ENCODE assay signal across 22 cellular contexts in genomic region chr12:14279845-14280244, GRCh38.
DNase-seq lines count a peak whose midpoint lies in the region; ATAC-seq and TF ChIP-seq lines count a peak whose summit lies in the region.
"Had no signal": no experiment of that assay in that cellular context is flagged by ENCODE, and none has a peak within 500 bp of the region (broad histone marks: within the 10 kb centered on the region; RNA-seq: fewer than 3 reads in every experiment).

No MANE protein-coding gene starts in this region.

- no peak overlapping the region for H3K27ac Mint-ChIP-seq in activated T-cell treated with anti-CD3 and anti-CD28 coated beads, Interleukin-2, amount 50 U/mL, for 72 hours
- no peak overlapping the region for H3K27ac Mint-ChIP-seq in activated naive CD8-positive, alpha-beta T cell treated with anti-CD3 and anti-CD28 coated beads for 36 hours
- H3K27ac Mint-ChIP-seq in stimulated activated memory B cell treated with anti-CD40 and anti-IgM and Interleukin-4, amounts not matched to agents 10 μg/mL and 1 μg/mL and 100 μg/mL, for 72 hours, result peak overlapping the region; percentile 100
- H3K27ac Mint-ChIP-seq: CD4-positive, alpha-beta T cell; GM23338 had no signal

- peak; percentile 37 to 62 for ATAC-seq in activated T-cell treated with anti-CD3 and anti-CD28 coated beads, Interleukin-2, amount 50 U/mL, for 4 hours
- ATAC-seq in activated T-cell treated with anti-CD3 and anti-CD28 coated beads, Interleukin-2, amount 50 U/mL, for 72 hours (replicated peaks in 1 of 2), result no peak
- ATAC-seq in stimulated activated memory B cell treated with anti-CD40 and anti-IgM and Interleukin-4, amounts not matched to agents 10 μg/mL and 1 μg/mL and 100 μg/mL, for 72 hours, result no peak
- ATAC-seq in GM21367 (IDR thresholded peaks at IDR 0.05; ENCODE audit: unreplicated experiment), result no peak
- ATAC-seq in heart right ventricle, result no peak
- ATAC-seq: GM23338, K562, PC-3 had no signal

- no peak overlapping the region for H3K4me3 Mint-ChIP-seq in activated T-cell treated with anti-CD3 and anti-CD28 coated beads, Interleukin-2, amount 50 U/mL, for 4 hours
- no peak overlapping the region for H3K4me3 Mint-ChIP-seq in activated T-cell treated with anti-CD3 and anti-CD28 coated beads, Interleukin-2, amount 50 U/mL, for 72 hours
- no peak overlapping the region for H3K4me3 Mint-ChIP-seq in activated naive CD8-positive, alpha-beta T cell treated with anti-CD3 and anti-CD28 coated beads for 36 hours
- H3K4me3 Mint-ChIP-seq in stimulated activated memory B cell treated with anti-CD40 and anti-IgM and Interleukin-4, amounts not matched to agents 10 μg/mL and 1 μg/mL and 100 μg/mL, for 72 hours, result no peak overlapping the region
- H3K4me3 Mint-ChIP-seq: CD4-positive, alpha-beta T cell; GM23338 had no signal

- H3K9ac ChIP-seq in Karpas-422 (ENCODE audit: low read length), result no peak overlapping the region

- H3K27ac ChIP-seq in Karpas-422 (ENCODE audit: low read length) (0 out of 2 replicates have a peak overlapping the region, but pooled peaks have one; percentile 31), heart right ventricle (no peak overlapping the region)
- H3K27ac ChIP-seq: RWPE1 had no signal

- 86 to 91% methylated on average over 6 of the region's 6 CpGs for WGBS in heart right ventricle, 2 donors

- TF ChIP-seq CTCF in heart right ventricle (IDR thresholded peaks at IDR 0.05), result no peak

- H3K4me1 Mint-ChIP-seq in activated T-cell treated with anti-CD3 and anti-CD28 coated beads, Interleukin-2, amount 50 U/mL, for 4 hours (ENCODE audit: low read depth), result peaks cover 18% of the 10 kb centered on the region
- peaks cover 16% of the 10 kb centered on the region for H3K4me1 Mint-ChIP-seq in activated T-cell treated with anti-CD3 and anti-CD28 coated beads, Interleukin-2, amount 50 U/mL, for 72 hours (ENCODE audit: low read depth)
- peaks cover 8% of the 10 kb centered on the region for H3K4me1 Mint-ChIP-seq in activated naive CD8-positive, alpha-beta T cell treated with anti-CD3 and anti-CD28 coated beads for 36 hours
- H3K4me1 Mint-ChIP-seq in stimulated activated memory B cell treated with anti-CD40 and anti-IgM and Interleukin-4, amounts not matched to agents 10 μg/mL and 1 μg/mL and 100 μg/mL, for 72 hours, result peaks cover 59% of the 10 kb centered on the region

- no peak overlapping the region for H3K4me2 ChIP-seq in Karpas-422 (ENCODE audit: low read depth, low read length, poor library complexity, severe bottlenecking)
- H3K4me2 ChIP-seq: GM23338 had no signal

- no peaks in the 10 kb centered on the region for H3K27me3 ChIP-seq in Karpas-422 (ENCODE audit: low read length)
- no peaks in the 10 kb centered on the region for H3K27me3 ChIP-seq in heart right ventricle

- H3K36me3 ChIP-seq in Karpas-422 (ENCODE audit: insufficient read depth, low read length) (no peaks in the 10 kb centered on the region; the same call in 1 of the 2 replicates), heart right ventricle (no peaks in the 10 kb centered on the region)

- H3K27me3 Mint-ChIP-seq in activated T-cell treated with anti-CD3 and anti-CD28 coated beads, Interleukin-2, amount 50 U/mL, for 4 hours (ENCODE audit: low read depth), result no peaks in the 10 kb centered on the region
- H3K27me3 Mint-ChIP-seq in activated T-cell treated with anti-CD3 and anti-CD28 coated beads, Interleukin-2, amount 50 U/mL, for 72 hours (ENCODE audit: low read depth), result no peaks in the 10 kb centered on the region
- no peaks in the 10 kb centered on the region for H3K27me3 Mint-ChIP-seq in activated naive CD8-positive, alpha-beta T cell treated with anti-CD3 and anti-CD28 coated beads for 36 hours
- no peaks in the 10 kb centered on the region for H3K27me3 Mint-ChIP-seq in stimulated activated memory B cell treated with anti-CD40 and anti-IgM and Interleukin-4, amounts not matched to agents 10 μg/mL and 1 μg/mL and 100 μg/mL, for 72 hours
- H3K27me3 Mint-ChIP-seq: CD4-positive, alpha-beta T cell had no signal

- H3K9me2 ChIP-seq in Karpas-422 (replicated peaks; ENCODE audit: insufficient read depth, low read length), result no peaks in the 10 kb centered on the region

- H3K4me3 ChIP-seq in Karpas-422 (ENCODE audit: low read length) (no peak overlapping the region), heart right ventricle (no peak overlapping the region)
- H3K4me3 ChIP-seq: GM23338, K562 had no signal

- H2AFZ ChIP-seq in Karpas-422 (ENCODE audit: low read length), result no peak overlapping the region
- H2AFZ ChIP-seq: GM23338 had no signal

- peaks cover 6% of the 10 kb centered on the region for H3K9me3 Mint-ChIP-seq in activated T-cell treated with anti-CD3 and anti-CD28 coated beads, Interleukin-2, amount 50 U/mL, for 4 hours
- peaks cover 3 to 8% of the 10 kb centered on the region in 2 donors for H3K9me3 Mint-ChIP-seq in activated T-cell treated with anti-CD3 and anti-CD28 coated beads, Interleukin-2, amount 50 U/mL, for 72 hours
- H3K9me3 Mint-ChIP-seq in activated naive CD8-positive, alpha-beta T cell treated with anti-CD3 and anti-CD28 coated beads for 36 hours, result peaks cover 10% of the 10 kb centered on the region
- peaks cover 15% of the 10 kb centered on the region for H3K9me3 Mint-ChIP-seq in stimulated activated memory B cell treated with anti-CD40 and anti-IgM and Interleukin-4, amounts not matched to agents 10 μg/mL and 1 μg/mL and 100 μg/mL, for 72 hours

- peaks cover 6% of the 10 kb centered on the region; the same call in 1 of the 2 replicates for H3K9me3 ChIP-seq in Karpas-422 (ENCODE audit: low read length)
- H3K9me3 ChIP-seq in heart right ventricle, result peaks cover 0 to 6% (median 0%) of the 10 kb centered on the region in 11 donors

- H3K79me2 ChIP-seq in Karpas-422 (ENCODE audit: low read length), result no peaks in the 10 kb centered on the region

- H3K4me1 ChIP-seq in Karpas-422 (ENCODE audit: low read length), result peaks cover 40% of the 10 kb centered on the region
- H3K4me1 ChIP-seq in heart right ventricle, result peaks cover 0 to 16% (median 0%) of the 10 kb centered on the region in 9 donors

- no peak for DNase-seq in activated T-cell treated with anti-CD3 and anti-CD28 coated beads, Interleukin-2, amount 50 U/mL, for 4 hours
- DNase-seq in activated T-cell treated with anti-CD3 and anti-CD28 coated beads, Interleukin-2, amount 50 U/mL, for 72 hours, result no peak
- DNase-seq in Karpas-422 (no peak), COLO668 (lab: John Stamatoyannopoulos, UW; ENCODE audit: unreplicated experiment) (no peak), heart right ventricle (no peak)
- DNase-seq in activated naive CD8-positive, alpha-beta T cell treated with anti-CD3 and anti-CD28 coated beads for 36 hours, result peak; percentile 12
- DNase-seq: CD4-positive, alpha-beta T cell; DMS153; GDM1; HCEC 1CT; NCI-H1105; NCI-H2081; NCI-H2171 treated with DMSO at 0.1 percent for 48 hours; NCI-H748 treated with DMSO at 0.1 percent for 48 hours; NK-92 treated with Interleukin-12 subunit alpha and Interleukin-12 subunit beta, amount 100 ng/mL, for 24 hours; PC-3; SIG-M5 had no signal

- intact Hi-C loops in heart right ventricle (cut with DNase I), result no loop called here

- peaks cover 3% of the 10 kb centered on the region for H3K36me3 Mint-ChIP-seq in activated T-cell treated with anti-CD3 and anti-CD28 coated beads, Interleukin-2, amount 50 U/mL, for 4 hours (ENCODE audit: insufficient read depth)
- peaks cover 6 to 10% of the 10 kb centered on the region in 2 donors for H3K36me3 Mint-ChIP-seq in activated T-cell treated with anti-CD3 and anti-CD28 coated beads, Interleukin-2, amount 50 U/mL, for 72 hours (ENCODE audit: insufficient read depth in 2 of 2)
- peaks cover 4% of the 10 kb centered on the region for H3K36me3 Mint-ChIP-seq in activated naive CD8-positive, alpha-beta T cell treated with anti-CD3 and anti-CD28 coated beads for 36 hours
- H3K36me3 Mint-ChIP-seq in stimulated activated memory B cell treated with anti-CD40 and anti-IgM and Interleukin-4, amounts not matched to agents 10 μg/mL and 1 μg/mL and 100 μg/mL, for 72 hours, result peaks cover 40% of the 10 kb centered on the region

- no peaks in the 10 kb centered on the region for H4K20me1 ChIP-seq in Karpas-422 (ENCODE audit: insufficient read depth, low read depth, low read length)

Comparison
In these comparisons a context has a peak if more than half of its experiments do, and no peak if none do; other contexts are left out.
1. ATAC-seq: peak in activated T-cell treated with anti-CD3 and anti-CD28 coated beads, Interleukin-2, amount 50 U/mL, for 4 hours (2 of 2); none in activated T-cell treated with anti-CD3 and anti-CD28 coated beads, Interleukin-2, amount 50 U/mL, for 72 hours (0 of 2), stimulated activated memory B cell treated with anti-CD40 and anti-IgM and Interleukin-4, amounts not matched to agents 10 μg/mL and 1 μg/mL and 100 μg/mL, for 72 hours (single experiment), GM21367 (single experiment) and heart right ventricle (0 of 8).